1 cellular context compared by ENCODE assay signal in the genomic region with DNA sequence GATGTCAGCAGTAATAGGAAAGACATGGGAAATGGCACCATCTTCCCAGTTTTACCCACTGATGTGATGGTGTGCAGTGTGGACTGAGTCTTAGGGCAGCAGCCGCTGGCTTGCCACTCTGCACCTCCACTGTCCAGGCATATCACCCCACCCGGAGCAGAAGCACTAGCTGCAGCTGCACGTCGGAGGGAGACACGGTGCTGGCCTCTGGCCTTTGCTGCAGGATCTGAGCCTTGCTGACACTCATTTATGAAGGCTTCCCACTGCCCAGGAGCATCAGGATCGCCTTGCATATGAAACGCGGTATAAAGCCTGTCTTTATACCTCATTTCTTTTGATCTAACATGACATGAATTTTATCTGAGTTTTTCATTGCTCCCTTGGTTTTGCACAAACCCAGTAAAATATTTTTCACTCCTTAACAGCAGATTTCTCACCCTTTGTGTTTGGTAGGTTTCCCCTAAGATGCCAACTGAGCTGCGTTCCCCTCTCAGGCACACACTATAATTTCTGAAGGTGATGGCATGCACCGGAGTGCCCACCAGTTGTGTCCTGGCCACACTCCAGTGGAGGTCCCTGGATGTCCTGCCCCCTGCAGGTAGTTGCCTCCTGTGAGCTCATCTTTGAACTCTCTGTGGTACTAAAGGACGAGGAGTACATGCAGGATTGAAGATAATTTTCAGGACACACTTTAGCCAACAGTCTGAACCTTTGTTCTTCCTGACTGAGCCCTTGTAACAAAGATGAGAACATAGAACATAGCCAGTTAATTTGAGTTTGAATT.
TF ChIP-seq lines count a peak whose summit lies in the region.

No MANE protein-coding gene starts in this region.

TF ChIP-seq in K562, 482 proteins besides CTCF, POLR2A, EP300 and RAD21 (continued from another document):
- TF ChIP-seq DIDO1 (tag; IDR thresholded peaks at IDR 0.05; ENCODE audit: low read depth): no peak
- no peak for TF ChIP-seq MEF2A (IDR thresholded peaks at IDR 0.05; ENCODE audit: control insufficient read depth, low read depth, low read length)
- TF ChIP-seq HNRNPH1 (optimal IDR thresholded peaks at IDR 0.05; ENCODE audit: low read depth, low read length): no peak
- no peak for TF ChIP-seq KLF1 (tag; IDR thresholded peaks at IDR 0.05)
- TF ChIP-seq, protein P1, sequence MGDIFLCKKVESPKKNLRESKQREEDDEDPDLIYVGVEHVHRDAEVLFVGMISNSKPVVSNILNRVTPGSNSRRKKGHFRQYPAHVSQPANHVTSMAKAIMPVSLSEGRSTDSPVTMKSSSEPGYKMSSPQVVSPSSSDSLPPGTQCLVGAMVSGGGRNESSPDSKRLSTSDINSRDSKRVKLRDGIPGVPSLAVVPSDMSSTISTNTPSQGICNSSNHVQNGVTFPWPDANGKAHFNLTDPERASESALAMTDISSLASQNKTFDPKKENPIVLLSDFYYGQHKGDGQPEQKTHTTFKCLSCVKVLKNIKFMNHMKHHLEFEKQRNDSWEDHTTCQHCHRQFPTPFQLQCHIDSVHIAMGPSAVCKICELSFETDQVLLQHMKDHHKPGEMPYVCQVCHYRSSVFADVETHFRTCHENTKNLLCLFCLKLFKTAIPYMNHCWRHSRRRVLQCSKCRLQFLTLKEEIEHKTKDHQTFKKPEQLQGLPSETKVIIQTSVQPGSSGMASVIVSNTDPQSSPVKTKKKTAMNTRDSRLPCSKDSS (IDR thresholded peaks at IDR 0.05; ENCODE audit: low read depth, partially characterized antibody): no peak
- no peak for TF ChIP-seq RCOR1 (IDR thresholded peaks at IDR 0.05; ENCODE audit: borderline replicate concordance in 1 of 2, low read depth in 2 of 2, low read length in 2 of 2)
- no peak for TF ChIP-seq HDAC1 (IDR thresholded peaks at IDR 0.05)
- TF ChIP-seq ZNF224 (CRISPR knock-in tag; IDR thresholded peaks at IDR 0.05): no peak
- TF ChIP-seq, protein P2, sequence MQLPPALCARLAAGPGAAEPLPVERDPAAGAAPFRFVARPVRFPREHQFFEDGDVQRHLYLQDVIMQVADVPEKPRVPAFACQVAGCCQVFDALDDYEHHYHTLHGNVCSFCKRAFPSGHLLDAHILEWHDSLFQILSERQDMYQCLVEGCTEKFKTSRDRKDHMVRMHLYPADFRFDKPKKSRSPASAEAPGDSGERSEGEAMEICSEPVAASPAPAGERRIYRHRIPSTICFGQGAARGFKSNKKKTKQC (CRISPR knock-in tag; IDR thresholded peaks at IDR 0.05): no peak
- no peak for TF ChIP-seq CBFB (CRISPR knock-in tag; IDR thresholded peaks at IDR 0.05)
- TF ChIP-seq ZBTB7A (IDR thresholded peaks at IDR 0.05; ENCODE audit: borderline replicate concordance, control insufficient read depth, low read depth, low read length): no peak
- no peak for TF ChIP-seq ZBTB17 (CRISPR knock-in tag; IDR thresholded peaks at IDR 0.05)
- TF ChIP-seq GTF2B (IDR thresholded peaks at IDR 0.05; ENCODE audit: extremely low read depth, insufficient read length): no peak
- no peak for TF ChIP-seq KLF13 (tag; IDR thresholded peaks at IDR 0.05; ENCODE audit: borderline replicate concordance, low read depth)
- TF ChIP-seq CREBBP (IDR thresholded peaks at IDR 0.05; ENCODE audit: low read depth, low read length): no peak
- TF ChIP-seq DPF2 (IDR thresholded peaks at IDR 0.05): no peak
- no peak for TF ChIP-seq DMBX1 (CRISPR knock-in tag; IDR thresholded peaks at IDR 0.05; ENCODE audit: borderline replicate concordance)
- TF ChIP-seq MXI1 (IDR thresholded peaks at IDR 0.05; ENCODE audit: low read depth, low read length): no peak
- no peak for TF ChIP-seq ZNF695 (CRISPR knock-in tag; IDR thresholded peaks at IDR 0.05)
